11 cellular contexts compared by ENCODE assay signal in the genomic region with DNA sequence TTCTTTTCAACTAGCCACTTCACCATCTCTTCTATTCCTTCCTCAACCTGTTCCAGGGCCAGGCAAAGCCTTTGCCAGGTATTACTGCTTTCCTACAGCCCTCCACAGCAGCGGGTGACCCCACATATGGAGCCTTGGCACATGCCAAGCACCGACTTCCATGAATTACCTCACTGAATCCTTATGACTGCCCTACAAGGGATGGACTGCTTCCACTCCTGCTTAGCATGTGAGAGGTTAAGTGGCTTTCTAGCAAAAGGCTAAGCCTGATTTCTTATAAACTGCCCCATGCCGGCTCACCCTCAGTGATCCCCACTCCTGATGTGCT. TPM values are rescaled to one million over a fixed set of nuclear protein-coding genes. Genes with fewer than 3 reads are reported as not detected.
DNase-seq lines count a peak whose midpoint lies in the region; ATAC-seq, FAIRE-seq and TF ChIP-seq lines count a peak whose summit lies in the region.
"Had no signal": no experiment of that assay in that cellular context is flagged by ENCODE, and none has a peak within 500 bp of the region (broad histone marks: within the 10 kb centered on the region; RNA-seq: fewer than 3 reads in every experiment).

No MANE protein-coding gene starts in this region.

- H3K4me1 ChIP-seq in K562 (replicated peaks in 1 of 2; ENCODE audit: control insufficient read depth in 2 of 2, insufficient read depth in 2 of 2, low read length in 2 of 2) (peaks cover 5 to 9% of the 10 kb centered on the region in 2 experiments; a peak in 4 of 5 replicates), right atrium auricular region (peaks cover 0 to 58% of the 10 kb centered on the region in 2 donors), gastrocnemius medialis (peaks cover 31 to 51% of the 10 kb centered on the region in 2 donors)

- intact Hi-C loops in K562 (cut with micrococcal nuclease) (no loop called here), gastrocnemius medialis (cut with DNase I; ENCODE audit: low total_unique reads) (no loop called here)

- H3K9ac ChIP-seq in K562 (ENCODE audit: insufficient read depth in 1 of 2, low read depth in 2 of 2, low read length in 2 of 2), result peak overlapping the region in 1 of 2 experiments; percentile 72; a peak in 2 of 4 replicates

- H3K4me1 Mint-ChIP-seq in activated naive CD4-positive, alpha-beta T cell treated with anti-CD3 and anti-CD28 coated beads, Interleukin-2, amount 10 ng/mL, durations not matched to agents 7 days and 5 days, result no peaks in the 10 kb centered on the region
- H3K4me1 Mint-ChIP-seq: activated CD4-positive, alpha-beta T cell treated with anti-CD3 and anti-CD28 coated beads, Interleukin-2, amount 10 ng/mL, durations not matched to agents 24 days and 14 days had no signal

- FAIRE-seq in K562 (lab: Jason Lieb, UNC), result no peak
- FAIRE-seq: D721Med had no signal

- H2AFZ ChIP-seq in K562 (ENCODE audit: low read depth, low read length), result 0 out of 2 replicates have a peak overlapping the region, but pooled peaks have one; percentile 9

- peaks cover 3% of the 10 kb centered on the region for H3K27me3 Mint-ChIP-seq in activated naive CD4-positive, alpha-beta T cell treated with anti-CD3 and anti-CD28 coated beads, Interleukin-2, amount 10 ng/mL, durations not matched to agents 7 days and 5 days
- H3K27me3 Mint-ChIP-seq: activated CD4-positive, alpha-beta T cell treated with anti-CD3 and anti-CD28 coated beads, Interleukin-2, amount 10 ng/mL, durations not matched to agents 24 days and 14 days had no signal

- TF ChIP-seq RAD21 in K562 (CRISPR knock-in tag; conservative IDR thresholded peaks at IDR 0.05 in 1 of 2, IDR thresholded peaks at IDR 0.05 in 1 of 2), result no peak

- no peak overlapping the region for H3K4me3 Mint-ChIP-seq in activated naive CD4-positive, alpha-beta T cell treated with anti-CD3 and anti-CD28 coated beads, Interleukin-2, amount 10 ng/mL, durations not matched to agents 7 days and 5 days
- H3K4me3 Mint-ChIP-seq: activated CD4-positive, alpha-beta T cell treated with anti-CD3 and anti-CD28 coated beads, Interleukin-2, amount 10 ng/mL, durations not matched to agents 24 days and 14 days had no signal

- no peak overlapping the region for H3K4me2 ChIP-seq in K562 (ENCODE audit: insufficient read depth, low read length)

- H3K9me1 ChIP-seq in K562 (ENCODE audit: control insufficient read depth, insufficient read depth, low read length), result no peaks in the 10 kb centered on the region

- H3K27ac ChIP-seq in AG04450 (ENCODE audit: low read depth, low read length) (peak overlapping the region; percentile 97), K562 (ENCODE audit: extremely low read depth, low read depth, low read length) (no peak overlapping the region; the same call in 2 of the 3 replicates), right atrium auricular region (peak overlapping the region; percentile 87 to 94), gastrocnemius medialis (peak overlapping the region; percentile 76 to 88 (median 82))
- H3K27ac ChIP-seq: HL-60 had no signal

- no TSS peak for BruUV-seq in K562 (replicated peaks; lab: Mats Ljungman, UMichigan)

- no peaks in the 10 kb centered on the region for H3K36me3 Mint-ChIP-seq in activated naive CD4-positive, alpha-beta T cell treated with anti-CD3 and anti-CD28 coated beads, Interleukin-2, amount 10 ng/mL, durations not matched to agents 7 days and 5 days

- no peak for TF ChIP-seq CTCF in AG04450 (IDR thresholded peaks at IDR 0.05; ENCODE audit: low read depth, low read length)
- TF ChIP-seq CTCF in K562 (IDR thresholded peaks at IDR 0.05 in 2 of 3, conservative IDR thresholded peaks at IDR 0.05 in 1 of 3; ENCODE audit: insufficient read depth in 2 of 3, low read depth in 1 of 3, low read length in 3 of 3), result no peak
- TF ChIP-seq CTCF in right atrium auricular region (IDR thresholded peaks at IDR 0.05), result no peak
- no peak for TF ChIP-seq CTCF in gastrocnemius medialis (IDR thresholded peaks at IDR 0.05 in 4 of 5, conservative IDR thresholded peaks at IDR 0.05 in 1 of 5)

- CTCF ChIA-PET in AG04450 (lab: Charles Lee) (interaction anchor here (0.6 kb wide), 1 partner anchor 1690 kb away, joined by 3 read pairs; no protein-coding TSS in a partner anchor), K562 (lab: Yijun Ruan, JAX; ENCODE audit: low intra/inter-chr PET ratio) (no interaction called here)
- CTCF ChIA-PET in activated naive CD4-positive, alpha-beta T cell treated with anti-CD3 and anti-CD28 coated beads, Interleukin-2, amount 10 ng/mL, durations not matched to agents 7 days and 5 days (lab: Charles Lee), result no interaction called here

- 41% methylated on average over 3 of the region's 3 CpGs for WGBS in K562 (ENCODE audit: insufficient coverage, low coverage, missing lambda C conversion rate)

- no peak overlapping the region for H3K4me3 ChIP-seq in AG04450 (ENCODE audit: low read depth, low read length)
- no peak overlapping the region for H3K4me3 ChIP-seq in K562
- no peak overlapping the region for H3K4me3 ChIP-seq in right atrium auricular region
- H3K4me3 ChIP-seq in gastrocnemius medialis, result no peak overlapping the region

- H3K27me3 ChIP-seq in AG04450 (ENCODE audit: control insufficient read depth, insufficient read depth, low read length), result no peaks in the 10 kb centered on the region
- no peaks in the 10 kb centered on the region; a peak in 1 of 5 replicates for H3K27me3 ChIP-seq in K562 (ENCODE audit: control insufficient read depth in 2 of 2, insufficient read depth in 2 of 2, low read length in 2 of 2)
- no peaks in the 10 kb centered on the region for H3K27me3 ChIP-seq in right atrium auricular region
- H3K27me3 ChIP-seq in gastrocnemius medialis, result no peaks in the 10 kb centered on the region

- H3K36me3 ChIP-seq in K562 (ENCODE audit: control insufficient read depth, insufficient read depth, low read length), result no peaks in the 10 kb centered on the region; the same call in 2 of the 3 replicates
- H3K36me3 ChIP-seq in right atrium auricular region, result peaks cover 85% of the 10 kb centered on the region
- peaks cover 0 to 36% of the 10 kb centered on the region in 2 donors for H3K36me3 ChIP-seq in gastrocnemius medialis

- no peak for ATAC-seq in K562
- peak in 1 of 2 donors; percentile 2 for ATAC-seq in gastrocnemius medialis

- H4K20me1 ChIP-seq in K562 (replicated peaks; ENCODE audit: control insufficient read depth, insufficient read depth, low read length), result no peaks in the 10 kb centered on the region

- in situ Hi-C loops in K562 (cut with MboI) (no loop called here), gastrocnemius medialis (cut with MboI; ENCODE audit: low sequenced_read_pairs in 4 of 4) (no loop called here)

- no peak for TF ChIP-seq POLR2A in K562 (conservative IDR thresholded peaks at IDR 0.05)
- TF ChIP-seq POLR2A in gastrocnemius medialis (IDR thresholded peaks at IDR 0.05), result peak in 1 of 2 donors; percentile 28

- no peaks in the 10 kb centered on the region; the same call in 1 of the 2 replicates for H3K9me3 ChIP-seq in AG04450 (ENCODE audit: control insufficient read depth, insufficient read depth, low read length)
- H3K9me3 ChIP-seq in K562 (replicated peaks; ENCODE audit: control insufficient read depth, insufficient read depth, low read depth, low read length), result no peaks in the 10 kb centered on the region
- H3K9me3 ChIP-seq in right atrium auricular region, result no peaks in the 10 kb centered on the region
- H3K9me3 ChIP-seq in gastrocnemius medialis, result no peaks in the 10 kb centered on the region

- no peak overlapping the region for H3K27ac Mint-ChIP-seq in activated naive CD4-positive, alpha-beta T cell treated with anti-CD3 and anti-CD28 coated beads, Interleukin-2, amount 10 ng/mL, durations not matched to agents 7 days and 5 days
- H3K27ac Mint-ChIP-seq: activated CD4-positive, alpha-beta T cell treated with anti-CD3 and anti-CD28 coated beads, Interleukin-2, amount 10 ng/mL, durations not matched to agents 24 days and 14 days had no signal

- no peak for DNase-seq in AG04450 (ENCODE audit: low read depth, low spot score)
- DNase-seq in K562 (ENCODE audit: extremely low read depth in 1 of 4, low spot score in 3 of 4), result no peak
- DNase-seq in right atrium auricular region (ENCODE audit: low spot score), result no peak
- DNase-seq in gastrocnemius medialis, result no peak
- no peak for DNase-seq in activated naive CD4-positive, alpha-beta T cell treated with anti-CD3 and anti-CD28 coated beads, Interleukin-2, amount 10 ng/mL, durations not matched to agents 7 days and 5 days
- no peak for DNase-seq in NCI-H1105 treated with DMSO at 0.1 percent for 48 hours (lab: John Stamatoyannopoulos, UW)
- DNase-seq in 8988T, result no peak
- DNase-seq in NCI-H748 (lab: John Stamatoyannopoulos, UW; ENCODE audit: unreplicated experiment), result no peak
- DNase-seq: activated CD4-positive, alpha-beta T cell treated with anti-CD3 and anti-CD28 coated beads, Interleukin-2, amount 10 ng/mL, durations not matched to agents 24 days and 14 days had no signal

- POLR2A ChIA-PET in AG04450 (lab: Yijun Ruan, JAX) (no interaction called here), K562 (lab: Yijun Ruan, JAX) (no interaction called here)

- no peak for TF ChIP-seq EP300 in K562 (IDR thresholded peaks at IDR 0.05; ENCODE audit: low read length)

- no peaks in the 10 kb centered on the region for H3K9me3 Mint-ChIP-seq in activated naive CD4-positive, alpha-beta T cell treated with anti-CD3 and anti-CD28 coated beads, Interleukin-2, amount 10 ng/mL, durations not matched to agents 7 days and 5 days
- H3K9me3 Mint-ChIP-seq: activated CD4-positive, alpha-beta T cell treated with anti-CD3 and anti-CD28 coated beads, Interleukin-2, amount 10 ng/mL, durations not matched to agents 24 days and 14 days had no signal

- no peaks in the 10 kb centered on the region for H3K79me2 ChIP-seq in K562 (ENCODE audit: control insufficient read depth, insufficient read depth, low read length)

RNA-seq across cellular contexts. Expression of a gene that starts 44.0 kb away (rescaled TPM):
- polyA plus RNA-seq in AG04450 (2011; rRNA removed) (255 and 334 TPM in 2 replicates), K562 (2011; rRNA removed) (47.3 and 71.2 TPM in 2 replicates), K562 (2014; fragmentation: Illumina TruSeq; extraction: Trizol) (128 and 164 TPM in 2 replicates), K562 (2014; fragmentation: Nextera tagmentation; extraction: Ambion mirVana) (10 to 100 TPM; 25.6 to 32.9 TPM), K562 (2014; rRNA removed) (56.5 and 59.1 TPM in 2 replicates)
- 269 and 320 TPM in 2 replicates for polyA minus RNA-seq in AG04450 (2011; rRNA and poly(A)+ RNA removed)
- total RNA-seq in K562 (2011; cell fraction: chromatin; rRNA removed; ENCODE audit: low replicate concordance), result 33.7 and 36.9 TPM in 2 replicates
- 27.2 and 28.5 TPM in 2 replicates for total RNA-seq in K562 (2011; cell fraction: nucleolus; rRNA removed)
- 37.0 and 40.4 TPM in 2 replicates for total RNA-seq in K562 (2011; cell fraction: nucleoplasm; rRNA removed)
- total RNA-seq in K562 (2014; rRNA removed) (19.8 and 23.9 TPM in 2 replicates), K562 (2014; rRNA removed; fragmentation: Illumina TruSeq; extraction: Trizol) (39.1 and 41.6 TPM in 2 replicates), K562 (2015; rRNA removed; fragmentation: Illumina TruSeq; extraction: Trizol) (29.6 and 32.7 TPM in 2 replicates), K562 (2021) (110 and 116 TPM in 2 replicates), right atrium auricular region (100 to 1,000 TPM; 126 to 130 TPM), gastrocnemius medialis (100 to 1,000 TPM; 157 to 572 (median 272) TPM)
- polyA plus RNA-seq in K562 (2011; cell fraction: cytosol; rRNA removed), result 79.5 and 97.2 TPM in 2 replicates
- 42.8 and 45.8 TPM in 2 replicates for polyA plus RNA-seq in K562 (2011; cell fraction: nucleus; rRNA removed)
- 144 and 169 TPM in 2 replicates for polyA plus RNA-seq in K562 (2012)
- 68.9 and 82.4 TPM in 2 replicates for polyA minus RNA-seq in K562 (2011; rRNA and poly(A)+ RNA removed)
- 67.6 and 71.5 TPM in 2 replicates for polyA minus RNA-seq in K562 (2011; cell fraction: cytosol; rRNA and poly(A)+ RNA removed)
- polyA minus RNA-seq in K562 (2011; cell fraction: nucleus; rRNA and poly(A)+ RNA removed), result 14.0 and 21.2 TPM in 2 replicates
